Comparison of ENCODE assay signal across 1 cellular context in genomic region chr5:140357731-140358093, GRCh38.
TF ChIP-seq lines count a peak whose summit lies in the region.

No MANE protein-coding gene starts in this region.

TF ChIP-seq in GM12878, 131 proteins besides CTCF, POLR2A, EP300 and RAD21 (continued from another document):
- TF ChIP-seq, protein P1, sequence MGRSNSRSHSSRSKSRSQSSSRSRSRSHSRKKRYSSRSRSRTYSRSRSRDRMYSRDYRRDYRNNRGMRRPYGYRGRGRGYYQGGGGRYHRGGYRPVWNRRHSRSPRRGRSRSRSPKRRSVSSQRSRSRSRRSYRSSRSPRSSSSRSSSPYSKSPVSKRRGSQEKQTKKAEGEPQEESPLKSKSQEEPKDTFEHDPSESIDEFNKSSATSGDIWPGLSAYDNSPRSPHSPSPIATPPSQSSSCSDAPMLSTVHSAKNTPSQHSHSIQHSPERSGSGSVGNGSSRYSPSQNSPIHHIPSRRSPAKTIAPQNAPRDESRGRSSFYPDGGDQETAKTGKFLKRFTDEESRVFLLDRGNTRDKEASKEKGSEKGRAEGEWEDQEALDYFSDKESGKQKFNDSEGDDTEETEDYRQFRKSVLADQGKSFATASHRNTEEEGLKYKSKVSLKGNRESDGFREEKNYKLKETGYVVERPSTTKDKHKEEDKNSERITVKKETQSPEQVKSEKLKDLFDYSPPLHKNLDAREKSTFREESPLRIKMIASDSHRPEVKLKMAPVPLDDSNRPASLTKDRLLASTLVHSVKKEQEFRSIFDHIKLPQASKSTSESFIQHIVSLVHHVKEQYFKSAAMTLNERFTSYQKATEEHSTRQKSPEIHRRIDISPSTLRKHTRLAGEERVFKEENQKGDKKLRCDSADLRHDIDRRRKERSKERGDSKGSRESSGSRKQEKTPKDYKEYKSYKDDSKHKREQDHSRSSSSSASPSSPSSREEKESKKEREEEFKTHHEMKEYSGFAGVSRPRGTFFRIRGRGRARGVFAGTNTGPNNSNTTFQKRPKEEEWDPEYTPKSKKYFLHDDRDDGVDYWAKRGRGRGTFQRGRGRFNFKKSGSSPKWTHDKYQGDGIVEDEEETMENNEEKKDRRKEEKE (IDR thresholded peaks at IDR 0.05), result no peak
- TF ChIP-seq ZNF687 (IDR thresholded peaks at IDR 0.05) (no peak), BCL3 (IDR thresholded peaks at IDR 0.05; ENCODE audit: borderline replicate concordance, insufficient read depth, low read depth, low read length, poor library complexity, severe bottlenecking) (no peak), SIX5 (IDR thresholded peaks at IDR 0.05; ENCODE audit: low read depth, low read length, severe bottlenecking) (no peak), EED (IDR thresholded peaks at IDR 0.05; ENCODE audit: low read depth) (no peak), HSF1 (IDR thresholded peaks at IDR 0.05; ENCODE audit: low read depth, low read length) (no peak), HCFC1 (IDR thresholded peaks at IDR 0.05; ENCODE audit: low read length) (no peak), YY1 (IDR thresholded peaks at IDR 0.05; ENCODE audit: low read depth, low read length) (peak; percentile 69), RAD51 (IDR thresholded peaks at IDR 0.05) (no peak), MYB (IDR thresholded peaks at IDR 0.05; ENCODE audit: borderline replicate concordance, low read depth, low read length) (no peak), SPI1 (IDR thresholded peaks at IDR 0.05; ENCODE audit: borderline replicate concordance, insufficient read depth, low read depth, low read length) (no peak)
